ENCODE assay signal across 27 cellular contexts in the genomic region with DNA sequence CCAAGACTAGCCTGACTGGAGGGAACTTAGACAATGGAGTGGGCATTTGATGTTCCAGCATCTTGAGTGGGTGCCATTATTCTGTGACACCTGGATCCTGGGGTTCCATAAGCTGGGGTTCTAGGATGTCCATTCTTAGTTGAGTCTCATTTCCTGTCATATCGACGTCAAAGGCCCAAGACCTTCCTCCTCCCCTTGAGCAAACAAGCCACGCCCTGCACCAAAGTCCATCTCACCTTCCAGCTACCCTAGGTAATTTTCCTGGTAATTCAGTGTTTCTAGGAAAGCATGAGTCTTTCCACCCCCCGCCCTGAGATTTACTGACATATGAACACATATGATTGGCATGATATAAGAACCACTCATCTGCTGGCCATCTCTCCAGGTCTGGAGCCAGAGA. TPM values are rescaled to one million over a fixed set of nuclear protein-coding genes. Genes with fewer than 3 reads are reported as not detected.
"Had no signal": no experiment of that assay in that cellular context is flagged by ENCODE, and none has a peak within 500 bp of the region (broad histone marks: within the 10 kb centered on the region; RNA-seq: fewer than 3 reads in every experiment).

A gene with protein sequence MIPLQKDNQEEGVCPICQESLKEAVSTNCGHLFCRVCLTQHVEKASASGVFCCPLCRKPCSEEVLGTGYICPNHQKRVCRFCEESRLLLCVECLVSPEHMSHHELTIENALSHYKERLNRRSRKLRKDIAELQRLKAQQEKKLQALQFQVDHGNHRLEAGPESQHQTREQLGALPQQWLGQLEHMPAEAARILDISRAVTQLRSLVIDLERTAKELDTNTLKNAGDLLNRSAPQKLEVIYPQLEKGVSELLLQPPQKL (plus strand): TSS at position 384 of the 400 bp plus-strand sequence. CDS start 897 bp downstream, outside the sequence.

- H3K9me3 ChIP-seq: heart left ventricle, spleen, testis, upper lobe of right lung had no signal

- DNase-seq: activated CD8-positive, alpha-beta memory T cell treated with anti-CD3 and anti-CD28 coated beads, Interleukin-2, amount 50 U/mL, for 4 hours; activated naive CD4-positive, alpha-beta T cell treated with Interleukin-2 at 50 U/mL for 16 hours; activated naive CD8-positive, alpha-beta T cell treated with anti-CD3 and anti-CD28 coated beads for 36 hours; activated T-cell treated with anti-CD3 and anti-CD28 coated beads, Interleukin-2, amount 50 U/mL, for 24 hours; central memory CD4-positive, alpha-beta T cell; dorsolateral prefrontal cortex; heart left ventricle; islet precursor cell; left cardiac atrium; mesenchymal stem cell; naive thymus-derived CD4-positive, alpha-beta T cell; retina; spleen; stimulated activated CD4-positive, alpha-beta T cell treated with anti-CD3 and anti-CD28 coated beads, Interleukin-4, amount 100 ng/mL, for 1 hour; stimulated activated naive CD4-positive, alpha-beta T cell; T1000; testis; upper lobe of right lung had no signal

- H3K27ac ChIP-seq: dorsolateral prefrontal cortex, heart left ventricle, spleen, testis, upper lobe of right lung had no signal

- ATAC-seq: heart left ventricle; left cardiac atrium; naive thymus-derived CD4-positive, alpha-beta T cell; upper lobe of right lung; WTC11 had no signal

- H3K36me3 ChIP-seq: heart left ventricle, spleen, upper lobe of right lung had no signal

- FAIRE-seq: astrocyte, colon had no signal

- H3K4me3 ChIP-seq: dorsolateral prefrontal cortex, heart left ventricle, spleen, testis, upper lobe of right lung had no signal

- H3K27me3 ChIP-seq: testis had no signal

RNA-seq across cellular contexts. Expression of the gene that starts here (rescaled TPM):
- total RNA-seq: activated naive CD8-positive, alpha-beta T cell treated with anti-CD3 and anti-CD28 coated beads for 36 hours; activated T-helper 17 cell treated with anti-CD3 and anti-CD28 coated beads, Interleukin-2, amount 50 U/mL, for 72 hours; astrocyte; dorsolateral prefrontal cortex; fibroblast of villous mesenchyme; heart left ventricle; left cardiac atrium; lower leg skin; naive thymus-derived CD4-positive, alpha-beta T cell; neural crest cell; omental fat pad; posterior vena cava; upper lobe of right lung; WTC11 had no signal
- polyA plus RNA-seq: heart left ventricle; naive thymus-derived CD4-positive, alpha-beta T cell; spleen had no signal
